ENCODE assay signal across 15 cellular contexts in the genomic region with DNA sequence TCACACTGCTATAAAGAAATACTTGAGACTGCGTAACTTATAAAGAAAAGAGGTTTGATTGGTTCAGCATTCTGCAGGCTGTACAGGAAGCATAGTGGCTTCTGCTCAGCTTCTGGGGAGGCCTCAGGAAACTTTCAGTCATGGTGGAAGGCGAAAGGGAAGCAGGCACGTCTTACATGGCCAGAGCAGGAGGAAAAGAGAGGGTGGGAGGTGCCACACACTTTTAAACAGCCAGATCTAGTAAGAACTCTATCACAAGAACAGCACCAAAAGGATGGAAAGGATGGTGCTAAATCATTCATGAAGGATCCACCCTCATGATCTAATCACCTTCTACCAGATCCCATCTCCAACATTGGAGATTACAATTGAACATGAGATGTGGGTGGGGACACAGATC.
DNase-seq lines count a peak whose midpoint lies in the region; ATAC-seq and TF ChIP-seq lines count a peak whose summit lies in the region.
"Had no signal": no experiment of that assay in that cellular context is flagged by ENCODE, and none has a peak within 500 bp of the region (broad histone marks: within the 10 kb centered on the region; RNA-seq: fewer than 3 reads in every experiment).

No MANE protein-coding gene starts in this region.

- H3K36me3 Mint-ChIP-seq in Caco-2 (ENCODE audit: insufficient read depth, unreplicated experiment): no peaks in the 10 kb centered on the region
- H3K36me3 Mint-ChIP-seq in stimulated activated naive B cell treated with anti-CD40 and anti-IgM and Interleukin-4, amounts not matched to agents 10 μg/mL and 1 μg/mL and 100 μg/mL, for 72 hours: no peaks in the 10 kb centered on the region
- H3K36me3 Mint-ChIP-seq: CD8-positive, alpha-beta memory T cell; IgD-negative memory B cell had no signal

- TF ChIP-seq POLR2A in right lobe of liver (IDR thresholded peaks at IDR 0.05): no peak

- DNase-seq in Caco-2 (no peak), right lobe of liver (no peak), cerebellum (ENCODE audit: low spot score) (no peak), SHP77 (lab: John Stamatoyannopoulos, UW) (no peak)
- DNase-seq in stimulated activated naive B cell treated with anti-CD40 and anti-IgM and Interleukin-4, amounts not matched to agents 10 μg/mL and 1 μg/mL and 100 μg/mL, for 72 hours: no peak
- DNase-seq: AML-193; CD8-positive, alpha-beta memory T cell; DMS 273 treated with DMSO at 0.1 percent for 48 hours; DMS79 treated with DMSO at 0.1 percent for 48 hours; GDM1; KG1 had no signal

- no peaks in the 10 kb centered on the region for H3K9me3 ChIP-seq in Caco-2
- H3K9me3 ChIP-seq in HEK293 (ENCODE audit: control insufficient read depth, insufficient read depth, low read depth, low read length): no peaks in the 10 kb centered on the region
- H3K9me3 ChIP-seq in right lobe of liver: no peaks in the 10 kb centered on the region

- H3K4me3 ChIP-seq in Caco-2 (ENCODE audit: low read depth, low read length) (no peak overlapping the region), HEK293 (ENCODE audit: low read depth, low read length) (no peak overlapping the region), right lobe of liver (no peak overlapping the region)
- H3K4me3 ChIP-seq: BLaER1 had no signal

- CTCF ChIA-PET in Caco-2 (lab: Charles Lee): interaction anchor here (0.7 to 1.2 kb wide), 2 partner anchors 163 to 188 kb away, joined by 3 to 4 read pairs; no protein-coding TSS in a partner anchor
- CTCF ChIA-PET in HEK293 (lab: Yijun Ruan, JAX): no interaction called here

- peaks cover 30% of the 10 kb centered on the region for H3K4me1 Mint-ChIP-seq in Caco-2 (ENCODE audit: low read depth, unreplicated experiment)
- H3K4me1 Mint-ChIP-seq in stimulated activated naive B cell treated with anti-CD40 and anti-IgM and Interleukin-4, amounts not matched to agents 10 μg/mL and 1 μg/mL and 100 μg/mL, for 72 hours: no peaks in the 10 kb centered on the region
- H3K4me1 Mint-ChIP-seq: CD8-positive, alpha-beta memory T cell; IgD-negative memory B cell had no signal

- H3K27me3 ChIP-seq in Caco-2 (replicated peaks; ENCODE audit: control insufficient read depth, insufficient read depth, low read length): no peaks in the 10 kb centered on the region
- H3K27me3 ChIP-seq in right lobe of liver: no peaks in the 10 kb centered on the region
- H3K27me3 ChIP-seq: BLaER1 had no signal

- TF ChIP-seq CTCF in Caco-2 (IDR thresholded peaks at IDR 0.05; ENCODE audit: insufficient read depth in 1 of 2, low read depth in 1 of 2, low read length in 1 of 2, severe bottlenecking in 1 of 2, unreplicated experiment in 1 of 2) (no peak), HEK293 (tag by site-specific recombination; IDR thresholded peaks at IDR 0.05) (no peak), right lobe of liver (IDR thresholded peaks at IDR 0.05) (no peak)

- BruUV-seq in Caco-2 (replicated peaks; lab: Mats Ljungman, UMichigan): no TSS peak

- H3K9me3 Mint-ChIP-seq in Caco-2 (ENCODE audit: unreplicated experiment): no peaks in the 10 kb centered on the region
- peaks cover 0 to 5% of the 10 kb centered on the region in 2 donors for H3K9me3 Mint-ChIP-seq in stimulated activated naive B cell treated with anti-CD40 and anti-IgM and Interleukin-4, amounts not matched to agents 10 μg/mL and 1 μg/mL and 100 μg/mL, for 72 hours
- H3K9me3 Mint-ChIP-seq: CD8-positive, alpha-beta memory T cell had no signal

- POLR2A ChIA-PET in Caco-2 (lab: Charles Lee): no interaction called here
- POLR2A ChIA-PET in HEK293 (lab: Yijun Ruan, JAX): no interaction called here

- H3K4me3 Mint-ChIP-seq in Caco-2 (ENCODE audit: unreplicated experiment): peak overlapping the region; percentile 42
- no peak overlapping the region for H3K4me3 Mint-ChIP-seq in stimulated activated naive B cell treated with anti-CD40 and anti-IgM and Interleukin-4, amounts not matched to agents 10 μg/mL and 1 μg/mL and 100 μg/mL, for 72 hours
- H3K4me3 Mint-ChIP-seq: CD8-positive, alpha-beta memory T cell; IgD-negative memory B cell had no signal

- no peak for ATAC-seq in right lobe of liver
- ATAC-seq in stimulated activated naive B cell treated with anti-CD40 and anti-IgM and Interleukin-4, amounts not matched to agents 10 μg/mL and 1 μg/mL and 100 μg/mL, for 72 hours (replicated peaks): no peak
- no peak for ATAC-seq in HG03139 (IDR thresholded peaks at IDR 0.05; ENCODE audit: unreplicated experiment)

- intact Hi-C loops in Caco-2 (cut with micrococcal nuclease; ENCODE audit: unreplicated experiment): loop anchor here (2.0 kb wide), 2 partner anchors 15 to 65 kb away; no protein-coding TSS in a partner anchor
- intact Hi-C loops in right lobe of liver (cut with DNase I): no loop called here

- H3K27me3 Mint-ChIP-seq in Caco-2 (ENCODE audit: insufficient read depth, unreplicated experiment): no peaks in the 10 kb centered on the region
- H3K27me3 Mint-ChIP-seq in stimulated activated naive B cell treated with anti-CD40 and anti-IgM and Interleukin-4, amounts not matched to agents 10 μg/mL and 1 μg/mL and 100 μg/mL, for 72 hours: peaks cover 0 to 6% of the 10 kb centered on the region in 2 donors

- no peaks in the 10 kb centered on the region for H3K36me3 ChIP-seq in Caco-2 (ENCODE audit: control insufficient read depth, insufficient read depth, low read length)
- H3K36me3 ChIP-seq in HEK293 (ENCODE audit: control insufficient read depth in 2 of 2, insufficient read depth in 1 of 2, low read length in 2 of 2): no peaks in the 10 kb centered on the region
- no peaks in the 10 kb centered on the region for H3K36me3 ChIP-seq in right lobe of liver
- H3K36me3 ChIP-seq: BLaER1 had no signal

- H3K27ac ChIP-seq in HEK293 (ENCODE audit: extremely low read depth, low read depth, low read length): no peak overlapping the region; the same call in 1 of the 2 replicates
- peak overlapping the region; percentile 2 to 58 (median 34) for H3K27ac ChIP-seq in right lobe of liver
- H3K27ac ChIP-seq: BLaER1 had no signal

- H3K27ac Mint-ChIP-seq in Caco-2 (ENCODE audit: unreplicated experiment): peak overlapping the region; percentile 42
- H3K27ac Mint-ChIP-seq in stimulated activated naive B cell treated with anti-CD40 and anti-IgM and Interleukin-4, amounts not matched to agents 10 μg/mL and 1 μg/mL and 100 μg/mL, for 72 hours: peak overlapping the region; percentile 70
- H3K27ac Mint-ChIP-seq: CD8-positive, alpha-beta memory T cell had no signal

- H3K4me1 ChIP-seq in Caco-2: peaks cover 28% of the 10 kb centered on the region
- peaks cover 19% of the 10 kb centered on the region for H3K4me1 ChIP-seq in HEK293 (ENCODE audit: control insufficient read depth, insufficient read depth, low read length)
- peaks cover 0 to 25% (median 4%) of the 10 kb centered on the region in 4 donors for H3K4me1 ChIP-seq in right lobe of liver
- H3K4me1 ChIP-seq: BLaER1 had no signal

- WGBS in right lobe of liver (ENCODE audit: insufficient coverage, low coverage, low lambda C conversion rate, missing lambda C conversion rate): 100% methylated on average over 2 of the region's 3 CpGs

TF ChIP-seq in HEK293, 187 proteins besides CTCF, POLR2A, EP300 and RAD21:
- no peak for TF ChIP-seq GLIS2 (tag by site-specific recombination; IDR thresholded peaks at IDR 0.05)
- TF ChIP-seq SETDB1 (IDR thresholded peaks at IDR 0.05; ENCODE audit: insufficient read length, low read length): peak; percentile 56
- TF ChIP-seq ZNF341 (tag by site-specific recombination; IDR thresholded peaks at IDR 0.05; ENCODE audit: low read depth): peak; percentile 71
